In genomic region chr1:1347663-1348419, GRCh38 we compare ENCODE assay signal across 8 cellular contexts. TPM values are rescaled to one million over a fixed set of nuclear protein-coding genes. Genes with fewer than 3 reads are reported as not detected.
DNase-seq lines count a peak whose midpoint lies in the region; ATAC-seq and TF ChIP-seq lines count a peak whose summit lies in the region.

No MANE protein-coding gene starts in this region.

- in situ Hi-C loops in HAP-1 (cut with MboI; ENCODE audit: low sequenced_read_pairs) = no loop called here

- no peak for ATAC-seq in omental fat pad (ENCODE audit: low FRiP score)
- no peak for ATAC-seq in GM18868 (IDR thresholded peaks at IDR 0.05; ENCODE audit: unreplicated experiment)
- ATAC-seq in GM21576 (IDR thresholded peaks at IDR 0.05; ENCODE audit: unreplicated experiment) = no peak

- H3K9me3 ChIP-seq in HAP-1 = no peaks in the 10 kb centered on the region

- no peaks in the 10 kb centered on the region for H3K27me3 ChIP-seq in HAP-1 (ENCODE audit: low read depth)

- no peaks in the 10 kb centered on the region for H3K4me1 ChIP-seq in HAP-1

- H3K36me3 ChIP-seq in HAP-1 (replicated peaks) = no peaks in the 10 kb centered on the region; the same call in 1 of the 2 replicates

- H3K4me3 ChIP-seq in HAP-1 = peak overlapping the region; percentile 57

- DNase-seq in HAP-1 (ENCODE audit: low spot score in 2 of 2) = peak; percentile 37 to 72
- DNase-seq in SW480 (ENCODE audit: low spot score) = peak; percentile 66
- DNase-seq in glomerular visceral epithelial cell (ENCODE audit: extremely low spot score) = peak; percentile 59
- DNase-seq in renal cortical epithelial cell (ENCODE audit: low read depth) = peak; percentile 34
- DNase-seq in omental fat pad (ENCODE audit: low spot score) = no peak
- DNase-seq in NCI-H1105 (lab: John Stamatoyannopoulos, UW) = no peak

- no peak for TF ChIP-seq CTCF in omental fat pad (IDR thresholded peaks at IDR 0.05)

RNA-seq across cellular contexts. Expression of gene DVL1, which starts 1.4 kb away (rescaled TPM):
- total RNA-seq in renal cortical epithelial cell (70.8 and 91.0 TPM in 2 replicates), omental fat pad (10 to 100 TPM; 56.6 to 65.0 (median 61.8) TPM)

RNA-seq across cellular contexts. Expression of gene MXRA8, which starts 10.5 kb away (rescaled TPM):
- total RNA-seq in renal cortical epithelial cell = 24.7 and 35.6 TPM in 2 replicates
- total RNA-seq in omental fat pad = 100 to 1,000 TPM in 1 of 4 donors, 10 to 100 TPM in 3; 78.2 to 147 (median 83.3) TPM

RNA-seq across cellular contexts. Expression of gene TAS1R3, which starts 16.8 kb away (rescaled TPM):
- 0.15 and 0.17 TPM in 2 replicates for total RNA-seq in renal cortical epithelial cell
- total RNA-seq in omental fat pad = under 1 TPM; 0.12 to 0.32 (median 0.16) TPM

RNA-seq across cellular contexts. Expression of gene CPTP, which starts 23.2 kb away (rescaled TPM):
- total RNA-seq in renal cortical epithelial cell (13.0 and 20.4 TPM in 2 replicates), omental fat pad (10 to 100 TPM in 2 of 4 donors, 1 to 10 TPM in 2; 8.5 to 18.6 (median 11.5) TPM)

RNA-seq across cellular contexts. Expression of gene INTS11, which starts 23.4 kb away (rescaled TPM):
- total RNA-seq in renal cortical epithelial cell = 35.8 and 57.5 TPM in 2 replicates
- total RNA-seq in omental fat pad = 100 to 1,000 TPM in 1 of 4 donors, 10 to 100 TPM in 3; 71.9 to 103 (median 86.2) TPM

Comparison
In these comparisons a context has a peak if more than half of its experiments do, and no peak if none do; other contexts are left out.
1. DNase-seq: peak in HAP-1 (2 of 2), SW480 (single experiment), glomerular visceral epithelial cell (single experiment) and renal cortical epithelial cell (single experiment); none in omental fat pad (single experiment) and NCI-H1105 (single experiment).